ENCODE assay signal across 18 cellular contexts in the genomic region with DNA sequence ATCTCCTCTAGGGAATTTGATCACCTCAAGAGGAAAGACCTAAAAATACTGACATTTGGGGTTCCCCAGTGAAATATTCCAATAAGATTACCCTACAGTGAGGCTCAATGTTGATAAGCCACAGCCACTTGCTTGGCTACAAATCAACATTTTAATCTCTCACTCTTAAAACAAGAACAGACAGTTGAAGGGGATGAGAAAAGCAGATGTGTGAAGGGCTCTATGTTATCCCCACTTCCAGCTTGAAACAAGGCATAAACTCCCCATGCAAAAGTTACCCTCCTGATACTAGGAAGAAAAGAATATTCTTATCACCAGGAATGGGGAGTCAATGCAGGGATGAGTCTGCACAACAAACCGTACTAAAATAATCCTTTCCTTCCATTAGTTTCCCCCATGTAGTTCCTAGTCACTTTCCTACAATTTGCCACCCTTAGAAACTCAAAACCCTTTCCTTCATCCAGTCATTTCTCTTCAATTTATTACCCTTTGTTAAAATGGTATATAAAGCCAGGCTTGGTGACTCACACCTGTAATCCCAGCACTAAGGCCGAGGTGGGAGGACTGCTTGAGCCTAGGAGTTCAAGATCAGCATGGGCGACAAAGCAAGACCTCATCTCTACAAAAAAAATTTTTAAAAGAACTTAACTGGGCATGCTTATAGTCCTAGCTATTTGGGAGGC. TPM values are rescaled to one million over a fixed set of nuclear protein-coding genes. Genes with fewer than 3 reads are reported as not detected.
A peak's percentile ranks its signal among the peaks of the same experiment; 100 is the strongest.
DNase-seq lines count a peak whose midpoint lies in the region; ATAC-seq and TF ChIP-seq lines count a peak whose summit lies in the region.
"Had no signal": no experiment of that assay in that cellular context is flagged by ENCODE, and none has a peak within 500 bp of the region (broad histone marks: within the 10 kb centered on the region; RNA-seq: fewer than 3 reads in every experiment).

No MANE protein-coding gene starts in this region.

- peaks cover 49% of the 10 kb centered on the region for H3K36me3 Mint-ChIP-seq in activated CD8-positive, alpha-beta T cell treated with anti-CD3 and anti-CD28 coated beads, Interleukin-2, amount 10 ng/mL, durations not matched to agents 7 days and 5 days (ENCODE audit: low read depth)
- H3K36me3 Mint-ChIP-seq in activated CD8-positive, alpha-beta T cell treated with anti-CD3 and anti-CD28 coated beads for 36 hours (ENCODE audit: low read depth), result peaks cover 30% of the 10 kb centered on the region
- peaks cover 42% of the 10 kb centered on the region for H3K36me3 Mint-ChIP-seq in neural crest cell (ENCODE audit: low read depth)

- H3K4me3 Mint-ChIP-seq in activated CD8-positive, alpha-beta T cell treated with anti-CD3 and anti-CD28 coated beads, Interleukin-2, amount 10 ng/mL, durations not matched to agents 7 days and 5 days, result no peak overlapping the region
- no peak overlapping the region for H3K4me3 Mint-ChIP-seq in activated CD8-positive, alpha-beta T cell treated with anti-CD3 and anti-CD28 coated beads for 36 hours
- H3K4me3 Mint-ChIP-seq in neural crest cell, result no peak overlapping the region
- H3K4me3 Mint-ChIP-seq: B cell; CD4-positive, CD25-positive, alpha-beta regulatory T cell; CD8-positive, alpha-beta T cell; GM23338; H9; HFFc6 had no signal

- DNase-seq in activated CD8-positive, alpha-beta T cell treated with anti-CD3 and anti-CD28 coated beads, Interleukin-2, amount 10 ng/mL, durations not matched to agents 7 days and 5 days, result no peak
- DNase-seq in activated CD8-positive, alpha-beta T cell treated with anti-CD3 and anti-CD28 coated beads for 36 hours, result no peak
- DNase-seq in erythroblast (lab: John Stamatoyannopoulos, UW) (peak; percentile 17 to 75), neural crest cell (ENCODE audit: low read depth, low spot score) (no peak), HT-29 (ENCODE audit: low spot score) (no peak), HK-2 (ENCODE audit: unreplicated experiment) (no peak)
- DNase-seq in stimulated activated CD8-positive, alpha-beta memory T cell treated with anti-CD3 and anti-CD28 coated beads, Interleukin-4, amount 100 ng/mL, for 48 hours, result no peak
- DNase-seq: Caco-2; CD4-positive, CD25-positive, alpha-beta regulatory T cell; CD8-positive, alpha-beta T cell; DMS153; DND-41; H9; HFFc6 had no signal

- no peak for TF ChIP-seq CTCF in activated CD8-positive, alpha-beta T cell treated with anti-CD3 and anti-CD28 coated beads for 36 hours (IDR thresholded peaks at IDR 0.05)
- TF ChIP-seq CTCF in neural crest cell (conservative IDR thresholded peaks at IDR 0.05), result no peak

- TF ChIP-seq POLR2A in erythroblast (IDR thresholded peaks at IDR 0.05; ENCODE audit: low read length), result no peak

- no peak for ATAC-seq in activated CD8-positive, alpha-beta T cell treated with anti-CD3 and anti-CD28 coated beads, Interleukin-2, amount 10 ng/mL, durations not matched to agents 7 days and 5 days
- ATAC-seq in activated CD8-positive, alpha-beta T cell treated with anti-CD3 and anti-CD28 coated beads for 36 hours, result no peak
- no peak for ATAC-seq in HG02588 (IDR thresholded peaks at IDR 0.05; ENCODE audit: unreplicated experiment)
- ATAC-seq: CD8-positive, alpha-beta T cell; GM23338; HCT116 had no signal

- H3K9me3 Mint-ChIP-seq in activated CD8-positive, alpha-beta T cell treated with anti-CD3 and anti-CD28 coated beads, Interleukin-2, amount 10 ng/mL, durations not matched to agents 7 days and 5 days (ENCODE audit: insufficient read depth), result peaks cover 9% of the 10 kb centered on the region
- peaks cover 7% of the 10 kb centered on the region for H3K9me3 Mint-ChIP-seq in activated CD8-positive, alpha-beta T cell treated with anti-CD3 and anti-CD28 coated beads for 36 hours
- H3K9me3 Mint-ChIP-seq in neural crest cell, result peaks cover 16% of the 10 kb centered on the region
- H3K9me3 Mint-ChIP-seq: CD8-positive, alpha-beta T cell had no signal

- POLR2A ChIA-PET in activated CD8-positive, alpha-beta T cell treated with anti-CD3 and anti-CD28 coated beads, Interleukin-2, amount 10 ng/mL, durations not matched to agents 7 days and 5 days (lab: Charles Lee), result no interaction called here
- POLR2A ChIA-PET in activated CD8-positive, alpha-beta T cell treated with anti-CD3 and anti-CD28 coated beads for 36 hours (lab: Charles Lee), result no interaction called here

- no peaks in the 10 kb centered on the region for H3K27me3 Mint-ChIP-seq in activated CD8-positive, alpha-beta T cell treated with anti-CD3 and anti-CD28 coated beads, Interleukin-2, amount 10 ng/mL, durations not matched to agents 7 days and 5 days (ENCODE audit: low read depth)
- H3K27me3 Mint-ChIP-seq in activated CD8-positive, alpha-beta T cell treated with anti-CD3 and anti-CD28 coated beads for 36 hours, result no peaks in the 10 kb centered on the region
- no peaks in the 10 kb centered on the region for H3K27me3 Mint-ChIP-seq in neural crest cell (ENCODE audit: low read depth)
- H3K27me3 Mint-ChIP-seq: B cell had no signal

- CTCF ChIA-PET in activated CD8-positive, alpha-beta T cell treated with anti-CD3 and anti-CD28 coated beads, Interleukin-2, amount 10 ng/mL, durations not matched to agents 7 days and 5 days (lab: Charles Lee), result interaction anchor here (1.3 kb wide), 1 partner anchor 103 kb away, joined by 6 read pairs; no protein-coding TSS in a partner anchor
- CTCF ChIA-PET in activated CD8-positive, alpha-beta T cell treated with anti-CD3 and anti-CD28 coated beads for 36 hours (lab: Charles Lee), result interaction anchor here (0.9 kb wide), 1 partner anchor 13 kb away, joined by 4 read pairs; no protein-coding TSS in a partner anchor

- no peaks in the 10 kb centered on the region for H3K4me1 Mint-ChIP-seq in activated CD8-positive, alpha-beta T cell treated with anti-CD3 and anti-CD28 coated beads, Interleukin-2, amount 10 ng/mL, durations not matched to agents 7 days and 5 days (ENCODE audit: low read depth)
- H3K4me1 Mint-ChIP-seq in activated CD8-positive, alpha-beta T cell treated with anti-CD3 and anti-CD28 coated beads for 36 hours (ENCODE audit: low read depth), result no peaks in the 10 kb centered on the region
- H3K4me1 Mint-ChIP-seq in neural crest cell, result no peaks in the 10 kb centered on the region

- intact Hi-C loops in activated CD8-positive, alpha-beta T cell treated with anti-CD3 and anti-CD28 coated beads for 36 hours (cut with micrococcal nuclease), result no loop called here

- peak overlapping the region; percentile 22 for H3K27ac Mint-ChIP-seq in activated CD8-positive, alpha-beta T cell treated with anti-CD3 and anti-CD28 coated beads, Interleukin-2, amount 10 ng/mL, durations not matched to agents 7 days and 5 days
- H3K27ac Mint-ChIP-seq in activated CD8-positive, alpha-beta T cell treated with anti-CD3 and anti-CD28 coated beads for 36 hours, result no peak overlapping the region
- peak overlapping the region; percentile 51 for H3K27ac Mint-ChIP-seq in neural crest cell (ENCODE audit: unreplicated experiment)
- H3K27ac Mint-ChIP-seq: B cell; CD4-positive, CD25-positive, alpha-beta regulatory T cell; CD8-positive, alpha-beta T cell; GM23338; H9; HFFc6 had no signal

RNA-seq across cellular contexts. Expression of a gene that starts 29.5 kb away (rescaled TPM):
- total RNA-seq in activated CD8-positive, alpha-beta T cell treated with anti-CD3 and anti-CD28 coated beads, Interleukin-2, amount 10 ng/mL, durations not matched to agents 7 days and 5 days, result 10 to 100 TPM; 59.3 to 60.5 TPM
- total RNA-seq in activated CD8-positive, alpha-beta T cell treated with anti-CD3 and anti-CD28 coated beads for 36 hours, result 10 to 100 TPM; 16.5 to 16.7 TPM
- 28.5 and 30.3 TPM in 2 replicates for total RNA-seq in neural crest cell
- 13.1 and 13.7 TPM in 2 replicates for total RNA-seq in HT-29 (2014; rRNA removed; shearing (Covaris generic))

Comparison
In these comparisons a context has a peak if more than half of its experiments do, and no peak if none do; other contexts are left out.
1. DNase-seq: peak in erythroblast (2 of 2); none in activated CD8-positive, alpha-beta T cell treated with anti-CD3 and anti-CD28 coated beads, Interleukin-2, amount 10 ng/mL, durations not matched to agents 7 days and 5 days (single experiment), activated CD8-positive, alpha-beta T cell treated with anti-CD3 and anti-CD28 coated beads for 36 hours (single experiment), neural crest cell (single experiment), stimulated activated CD8-positive, alpha-beta memory T cell treated with anti-CD3 and anti-CD28 coated beads, Interleukin-4, amount 100 ng/mL, for 48 hours (single experiment), HT-29 (single experiment) and HK-2 (single experiment).